Comparison of ENCODE assay signal across 9 cellular contexts in the genomic region with DNA sequence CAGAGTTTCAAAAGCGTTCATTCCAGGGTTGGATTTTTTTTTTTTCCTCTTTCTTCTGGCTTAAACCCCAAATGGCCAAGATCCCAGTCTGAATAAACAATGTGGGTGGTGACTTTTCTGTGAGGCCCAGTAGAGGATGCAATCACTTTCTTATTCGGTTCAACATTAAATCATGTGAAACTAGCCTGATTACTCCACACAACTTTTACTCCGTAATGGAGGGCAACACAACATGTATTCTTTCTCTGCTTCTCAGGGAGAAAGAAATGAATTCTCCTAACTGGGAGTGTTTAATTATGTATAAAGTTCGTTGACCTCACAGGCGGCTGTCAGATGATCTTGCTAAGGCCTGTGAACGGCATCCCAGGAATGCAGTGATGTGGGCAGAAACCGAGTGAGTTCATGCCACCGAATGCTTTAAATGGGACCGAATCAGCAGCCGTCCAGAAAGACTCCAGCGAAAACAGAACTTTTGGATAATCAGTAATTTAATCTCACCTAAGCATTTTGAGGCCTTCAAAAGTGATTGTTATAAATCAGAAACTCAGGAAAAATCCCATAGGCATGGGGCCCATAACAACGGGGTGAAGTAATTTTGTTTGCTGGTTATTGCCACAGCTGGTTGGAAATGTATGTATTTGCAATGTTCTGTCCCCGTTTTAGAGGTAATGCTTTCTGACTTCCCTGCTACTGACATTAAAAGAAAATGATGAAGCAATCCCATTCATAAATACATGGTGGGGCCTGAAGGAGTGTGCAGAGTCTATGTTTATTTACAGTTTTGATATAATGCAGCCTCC.
A peak's percentile ranks its signal among the peaks of the same experiment; 100 is the strongest.
DNase-seq lines count a peak whose midpoint lies in the region; ATAC-seq and TF ChIP-seq lines count a peak whose summit lies in the region.
"Had no signal": no experiment of that assay in that cellular context is flagged by ENCODE, and none has a peak within 500 bp of the region (broad histone marks: within the 10 kb centered on the region; RNA-seq: fewer than 3 reads in every experiment).

No MANE protein-coding gene starts in this region.

- TF ChIP-seq CTCF in progenitor cell of endocrine pancreas (IDR thresholded peaks at IDR 0.05; ENCODE audit: unreplicated experiment): no peak

- no peaks in the 10 kb centered on the region for H3K9me3 Mint-ChIP-seq in progenitor cell of endocrine pancreas (ENCODE audit: low read depth)

- DNase-seq in G401 (ENCODE audit: low spot score) (peak; percentile 65), T1000 (lab: John Stamatoyannopoulos, UW) (peak; percentile 25), glomerular endothelial cell (ENCODE audit: extremely low read depth, low read depth, low spot score) (peak; percentile 42), progenitor cell of endocrine pancreas (ENCODE audit: low spot score, unreplicated experiment) (no peak), MV-4-11 (lab: John Stamatoyannopoulos, UW) (no peak), NCI-H774 (lab: John Stamatoyannopoulos, UW) (no peak), NCI-H1436 (lab: John Stamatoyannopoulos, UW) (no peak)
- DNase-seq: naive B cell had no signal

- ATAC-seq in HG02870 (IDR thresholded peaks at IDR 0.05; ENCODE audit: unreplicated experiment): no peak

- peaks cover 12% of the 10 kb centered on the region for H3K4me1 Mint-ChIP-seq in progenitor cell of endocrine pancreas (ENCODE audit: low read depth)

- H3K27me3 Mint-ChIP-seq in progenitor cell of endocrine pancreas: no peaks in the 10 kb centered on the region
- H3K27me3 Mint-ChIP-seq: naive B cell had no signal

- no peak overlapping the region for H3K4me3 Mint-ChIP-seq in progenitor cell of endocrine pancreas (ENCODE audit: low read depth)
- H3K4me3 Mint-ChIP-seq: naive B cell had no signal

- H3K27ac Mint-ChIP-seq in progenitor cell of endocrine pancreas: peak overlapping the region; percentile 80

- in situ Hi-C loops in G401 (cut with HindIII; ENCODE audit: low sequenced_read_pairs): no loop called here

- no peaks in the 10 kb centered on the region for H3K36me3 Mint-ChIP-seq in progenitor cell of endocrine pancreas (ENCODE audit: insufficient read depth)

Comparison
In these comparisons a context has a peak if more than half of its experiments do, and no peak if none do; other contexts are left out.
1. DNase-seq: peak in G401 (single experiment), T1000 (single experiment) and glomerular endothelial cell (single experiment); none in progenitor cell of endocrine pancreas (single experiment), MV-4-11 (single experiment), NCI-H774 (single experiment) and NCI-H1436 (single experiment).